In the genomic region with DNA sequence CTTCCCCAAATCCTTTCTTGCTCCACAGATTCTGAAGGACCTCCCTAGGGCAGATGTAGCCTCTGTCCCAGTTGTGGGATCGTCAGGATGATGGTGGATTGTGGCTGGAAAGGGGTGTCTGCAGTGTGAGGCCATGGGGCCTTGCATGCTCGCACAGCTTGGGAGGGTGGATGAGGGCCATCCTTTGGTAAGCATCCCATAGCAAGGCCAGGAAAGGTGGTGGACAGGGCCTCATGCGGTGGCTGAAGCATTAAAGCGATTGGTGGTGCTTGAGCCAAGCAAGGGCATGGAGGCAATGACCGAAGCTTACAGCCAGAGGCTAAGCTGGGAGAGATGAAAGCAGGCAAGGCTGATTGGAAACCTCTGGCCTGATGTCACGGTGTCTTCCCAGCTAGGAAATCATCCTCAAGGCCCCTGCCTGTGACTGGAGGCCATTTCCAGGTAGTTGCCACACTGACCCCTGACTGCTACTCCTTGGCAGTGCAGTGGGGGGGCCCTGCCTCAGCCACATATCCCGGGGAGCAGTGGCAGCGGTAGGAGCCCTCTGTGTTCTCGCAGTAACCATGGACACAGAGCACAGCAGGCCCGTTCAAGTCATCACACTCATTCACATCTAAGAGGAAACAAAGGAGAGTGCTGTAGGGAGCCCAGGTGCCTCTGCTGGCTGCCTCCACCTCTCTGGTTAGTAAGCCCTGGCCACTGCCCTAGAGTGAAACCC, we compare ENCODE assay signal across 15 cellular contexts. TPM values are rescaled to one million over a fixed set of nuclear protein-coding genes. Genes with fewer than 3 reads are reported as not detected.
DNase-seq lines count a peak whose midpoint lies in the region; ATAC-seq, FAIRE-seq and TF ChIP-seq lines count a peak whose summit lies in the region.
"Had no signal": no experiment of that assay in that cellular context is flagged by ENCODE, and none has a peak within 500 bp of the region (broad histone marks: within the 10 kb centered on the region; RNA-seq: fewer than 3 reads in every experiment).

No MANE protein-coding gene starts in this region.

- peak overlapping the region; percentile 53 for H4K8ac ChIP-seq in mesenchymal stem cell (ENCODE audit: low read length)

- H3K4me2 ChIP-seq in K562 (ENCODE audit: insufficient read depth, low read length) (no peak overlapping the region), mesenchymal stem cell (ENCODE audit: low read length, poor library complexity, severe bottlenecking) (no peak overlapping the region)

- H3K4me3 ChIP-seq in CD4-positive, CD25-positive, alpha-beta regulatory T cell (ENCODE audit: low read depth, low read length): no peak overlapping the region
- H3K4me3 ChIP-seq in HEK293 (ENCODE audit: low read depth, low read length) (no peak overlapping the region), K562 (no peak overlapping the region), mesenchymal stem cell (ENCODE audit: insufficient read depth in 1 of 2, low read depth in 1 of 2, low read length in 2 of 2) (no peak overlapping the region)
- H3K4me3 ChIP-seq: mucosa of descending colon, stomach had no signal

- no peak for TF ChIP-seq RAD21 in K562 (CRISPR knock-in tag; conservative IDR thresholded peaks at IDR 0.05 in 1 of 2, IDR thresholded peaks at IDR 0.05 in 1 of 2)

- intact Hi-C loops in K562 (cut with micrococcal nuclease): loop anchor here (5.0 kb wide), 1 partner anchor 302 kb away; no protein-coding TSS in a partner anchor
- intact Hi-C loops in activated naive CD4-positive, alpha-beta T cell treated with anti-CD3 and anti-CD28 coated beads for 36 hours (cut with micrococcal nuclease): no loop called here

- no peak overlapping the region for H3K14ac ChIP-seq in mesenchymal stem cell (ENCODE audit: low read length in 2 of 2)

- H3K18ac ChIP-seq in mesenchymal stem cell (ENCODE audit: low read depth in 1 of 2, low read length in 2 of 2): no peak overlapping the region

- no peaks in the 10 kb centered on the region for H3K9me3 Mint-ChIP-seq in CD4-positive, CD25-positive, alpha-beta regulatory T cell
- H3K9me3 Mint-ChIP-seq in activated naive CD4-positive, alpha-beta T cell treated with anti-CD3 and anti-CD28 coated beads for 36 hours: no peaks in the 10 kb centered on the region

- H3K27ac ChIP-seq in CD4-positive, CD25-positive, alpha-beta regulatory T cell (ENCODE audit: insufficient read depth, low read length, poor library complexity, severe bottlenecking): no peak overlapping the region
- H3K27ac ChIP-seq in HEK293 (ENCODE audit: extremely low read depth, low read depth, low read length): no peak overlapping the region
- H3K27ac ChIP-seq in K562 (ENCODE audit: extremely low read depth, low read depth, low read length): no peak overlapping the region
- peak overlapping the region; percentile 22 for H3K27ac ChIP-seq in mesenchymal stem cell (ENCODE audit: low read length, poor library complexity, severe bottlenecking)

- no peak overlapping the region for H2BK5ac ChIP-seq in mesenchymal stem cell (ENCODE audit: low read depth, low read length, poor library complexity, severe bottlenecking)

- H4K91ac ChIP-seq in mesenchymal stem cell (ENCODE audit: low read length): peak overlapping the region; percentile 14

- no peaks in the 10 kb centered on the region for H3K27me3 ChIP-seq in CD4-positive, CD25-positive, alpha-beta regulatory T cell (ENCODE audit: control insufficient read depth, insufficient read depth, low read length)
- H3K27me3 ChIP-seq in K562 (ENCODE audit: control insufficient read depth in 2 of 2, insufficient read depth in 2 of 2, low read length in 2 of 2): peaks cover 0 to 17% of the 10 kb centered on the region in 2 experiments; a peak in 2 of 5 replicates
- no peaks in the 10 kb centered on the region for H3K27me3 ChIP-seq in mesenchymal stem cell (ENCODE audit: control insufficient read depth in 1 of 2, insufficient read depth in 1 of 2, low read length in 2 of 2)
- H3K27me3 ChIP-seq: stomach had no signal

- H3K79me1 ChIP-seq in mesenchymal stem cell (replicated peaks; ENCODE audit: low read length, poor library complexity, severe bottlenecking): peaks cover 19% of the 10 kb centered on the region

- H3K4ac ChIP-seq in mesenchymal stem cell (ENCODE audit: low read depth in 1 of 2, low read length in 2 of 2): no peak overlapping the region

- 41% methylated on average over 8 of the region's 10 CpGs for WGBS in K562 (ENCODE audit: insufficient coverage, low coverage, missing lambda C conversion rate)
- 82% methylated on average over 10 of the region's 10 CpGs for WGBS in mesenchymal stem cell

- H2BK12ac ChIP-seq in mesenchymal stem cell (ENCODE audit: low read length in 2 of 2): peak overlapping the region in 1 of 2 experiments; percentile 23

- no peaks in the 10 kb centered on the region for H3K9me3 ChIP-seq in CD4-positive, CD25-positive, alpha-beta regulatory T cell (ENCODE audit: control insufficient read depth in 2 of 2, low read length in 2 of 2)
- H3K9me3 ChIP-seq in HEK293 (ENCODE audit: control insufficient read depth, insufficient read depth, low read depth, low read length) (no peaks in the 10 kb centered on the region), K562 (replicated peaks; ENCODE audit: control insufficient read depth, insufficient read depth, low read depth, low read length) (no peaks in the 10 kb centered on the region), mesenchymal stem cell (ENCODE audit: control insufficient read depth, low read length) (no peaks in the 10 kb centered on the region)
- H3K9me3 ChIP-seq: mucosa of descending colon, stomach had no signal

- no peak overlapping the region for H2BK15ac ChIP-seq in mesenchymal stem cell (ENCODE audit: low read depth, poor library complexity, severe bottlenecking)

- H3K36me3 Mint-ChIP-seq in CD4-positive, CD25-positive, alpha-beta regulatory T cell: peaks cover 7% of the 10 kb centered on the region
- no peaks in the 10 kb centered on the region for H3K36me3 Mint-ChIP-seq in activated naive CD4-positive, alpha-beta T cell treated with anti-CD3 and anti-CD28 coated beads for 36 hours (ENCODE audit: low read depth)

- POLR2A ChIA-PET in HEK293 (lab: Yijun Ruan, JAX): no interaction called here
- POLR2A ChIA-PET in K562 (lab: Yijun Ruan, JAX): interaction anchor here (0.5 kb wide), 1 partner anchor 113 kb away, joined by 5 read pairs; no protein-coding TSS in a partner anchor

- no peak for TF ChIP-seq CTCF in HEK293 (tag by site-specific recombination; IDR thresholded peaks at IDR 0.05)
- TF ChIP-seq CTCF in K562 (IDR thresholded peaks at IDR 0.05 in 2 of 3, conservative IDR thresholded peaks at IDR 0.05 in 1 of 3; ENCODE audit: insufficient read depth in 2 of 3, low read depth in 1 of 3, low read length in 3 of 3): no peak; a peak in 1 of 6 replicates

- no peak for ATAC-seq in CD4-positive, CD25-positive, alpha-beta regulatory T cell (ENCODE audit: low read depth in 2 of 2)
- ATAC-seq in K562 (peak; percentile 30), HG03521 (IDR thresholded peaks at IDR 0.05; ENCODE audit: unreplicated experiment) (no peak)
- ATAC-seq: activated CD8-positive, alpha-beta memory T cell treated with anti-CD3 and anti-CD28 coated beads, Interleukin-2, amount 10 ng/mL, durations not matched to agents 7 days and 5 days had no signal

- BruUV-seq in K562 (replicated peaks; lab: Mats Ljungman, UMichigan): no TSS peak

- no peak overlapping the region for H2AFZ ChIP-seq in K562 (ENCODE audit: low read depth, low read length)
- no peak overlapping the region for H2AFZ ChIP-seq in mesenchymal stem cell (ENCODE audit: low read depth, low read length)

- peaks cover 2% of the 10 kb centered on the region for H3K36me3 ChIP-seq in CD4-positive, CD25-positive, alpha-beta regulatory T cell (ENCODE audit: control insufficient read depth, insufficient read depth, low read length)
- peaks cover 3 to 6% of the 10 kb centered on the region in 2 experiments; a peak in 2 of 3 replicates for H3K36me3 ChIP-seq in HEK293 (ENCODE audit: control insufficient read depth in 2 of 2, insufficient read depth in 1 of 2, low read length in 2 of 2)
- H3K36me3 ChIP-seq in K562 (ENCODE audit: control insufficient read depth, insufficient read depth, low read length): peaks cover under 1% of the 10 kb centered on the region; the same call in 1 of the 3 replicates
- peaks cover 55 to 85% of the 10 kb centered on the region in 2 experiments for H3K36me3 ChIP-seq in mesenchymal stem cell (ENCODE audit: control insufficient read depth in 1 of 2, insufficient read depth in 2 of 2, low read depth in 1 of 2, low read length in 2 of 2)

- TF ChIP-seq EP300 in K562 (IDR thresholded peaks at IDR 0.05; ENCODE audit: low read length): no peak

- no peaks in the 10 kb centered on the region; the same call in 1 of the 2 replicates for H4K20me1 ChIP-seq in K562 (replicated peaks; ENCODE audit: control insufficient read depth, insufficient read depth, low read length)

- in situ Hi-C loops in K562 (cut with MboI): no loop called here

- H3K27ac Mint-ChIP-seq in CD4-positive, CD25-positive, alpha-beta regulatory T cell: peak overlapping the region; percentile 9 to 69 (median 26)
- H3K27ac Mint-ChIP-seq in activated naive CD4-positive, alpha-beta T cell treated with anti-CD3 and anti-CD28 coated beads for 36 hours: no peak overlapping the region
- H3K27ac Mint-ChIP-seq: activated CD8-positive, alpha-beta memory T cell treated with anti-CD3 and anti-CD28 coated beads, Interleukin-2, amount 10 ng/mL, durations not matched to agents 7 days and 5 days had no signal

- H2AK5ac ChIP-seq in mesenchymal stem cell (ENCODE audit: low read length, severe bottlenecking): no peak overlapping the region

- H3K23ac ChIP-seq in mesenchymal stem cell (ENCODE audit: low read length in 2 of 2): no peak overlapping the region

- CTCF ChIA-PET in HEK293 (lab: Yijun Ruan, JAX): interaction anchor here (0.6 to 3.3 kb wide), 6 partner anchors 15 to 337 kb away, joined by 3 to 12 read pairs (median 4); no protein-coding TSS in a partner anchor
- CTCF ChIA-PET in K562 (lab: Yijun Ruan, JAX; ENCODE audit: low intra/inter-chr PET ratio): no interaction called here
- CTCF ChIA-PET in activated naive CD4-positive, alpha-beta T cell treated with anti-CD3 and anti-CD28 coated beads for 36 hours (lab: Charles Lee): interaction anchor here (0.5 to 1.2 kb wide), 2 partner anchors 108 to 302 kb away, joined by 3 to 4 read pairs; no protein-coding TSS in a partner anchor

- no peaks in the 10 kb centered on the region for H3K79me2 ChIP-seq in K562 (ENCODE audit: control insufficient read depth, insufficient read depth, low read length)

- peak overlapping the region in 1 of 2 experiments; percentile 68; a peak in 1 of 4 replicates for H3K9ac ChIP-seq in K562 (ENCODE audit: insufficient read depth in 1 of 2, low read depth in 2 of 2, low read length in 2 of 2)
- peak overlapping the region; percentile 20 for H3K9ac ChIP-seq in mesenchymal stem cell (ENCODE audit: low read length)

- FAIRE-seq in K562 (lab: Jason Lieb, UNC): no peak
- FAIRE-seq: urothelium cell line had no signal

- H3K4me3 Mint-ChIP-seq in CD4-positive, CD25-positive, alpha-beta regulatory T cell: no peak overlapping the region
- H3K4me3 Mint-ChIP-seq in activated naive CD4-positive, alpha-beta T cell treated with anti-CD3 and anti-CD28 coated beads for 36 hours: no peak overlapping the region
- H3K4me3 Mint-ChIP-seq: activated CD8-positive, alpha-beta memory T cell treated with anti-CD3 and anti-CD28 coated beads, Interleukin-2, amount 10 ng/mL, durations not matched to agents 7 days and 5 days had no signal

- peaks cover 0 to 22% (median 14%) of the 10 kb centered on the region in 4 donors for H3K4me1 Mint-ChIP-seq in CD4-positive, CD25-positive, alpha-beta regulatory T cell
- peaks cover under 1% of the 10 kb centered on the region for H3K4me1 Mint-ChIP-seq in activated naive CD4-positive, alpha-beta T cell treated with anti-CD3 and anti-CD28 coated beads for 36 hours (ENCODE audit: low read depth)

- DNase-seq in CD4-positive, CD25-positive, alpha-beta regulatory T cell: no peak
- no peak for DNase-seq in K562 (ENCODE audit: extremely low read depth in 1 of 4, low spot score in 3 of 4)
- DNase-seq in mesenchymal stem cell: no peak
- DNase-seq in NCI-H1930 (lab: John Stamatoyannopoulos, UW): no peak
- DNase-seq in activated naive CD4-positive, alpha-beta T cell treated with anti-CD3 and anti-CD28 coated beads for 36 hours: no peak
- DNase-seq: activated CD8-positive, alpha-beta memory T cell treated with anti-CD3 and anti-CD28 coated beads, Interleukin-2, amount 10 ng/mL, durations not matched to agents 7 days and 5 days; activated naive CD4-positive, alpha-beta T cell treated with anti-CD3 and anti-CD28 coated beads, Interleukin-2, amount 50 U/mL, for 16 hours; effector memory CD4-positive, alpha-beta T cell; NCI-H774; T-helper 1 cell had no signal

- H3K4me1 ChIP-seq in CD4-positive, CD25-positive, alpha-beta regulatory T cell (ENCODE audit: control insufficient read depth, insufficient read depth, low read length, poor library complexity, severe bottlenecking): peaks cover 9% of the 10 kb centered on the region
- H3K4me1 ChIP-seq in HEK293 (ENCODE audit: control insufficient read depth, insufficient read depth, low read length) (no peaks in the 10 kb centered on the region), K562 (replicated peaks in 1 of 2; ENCODE audit: control insufficient read depth in 2 of 2, insufficient read depth in 2 of 2, low read length in 2 of 2) (peaks cover 0 to 7% of the 10 kb centered on the region in 2 experiments; a peak in 1 of 5 replicates), mesenchymal stem cell (ENCODE audit: control insufficient read depth, insufficient read depth, low read depth, low read length) (peaks cover 4% of the 10 kb centered on the region)

- no peak for TF ChIP-seq POLR2A in K562 (conservative IDR thresholded peaks at IDR 0.05)

- H3K27me3 Mint-ChIP-seq in CD4-positive, CD25-positive, alpha-beta regulatory T cell: no peaks in the 10 kb centered on the region
- H3K27me3 Mint-ChIP-seq in activated naive CD4-positive, alpha-beta T cell treated with anti-CD3 and anti-CD28 coated beads for 36 hours (ENCODE audit: low read depth): no peaks in the 10 kb centered on the region
- H3K27me3 Mint-ChIP-seq: activated CD8-positive, alpha-beta memory T cell treated with anti-CD3 and anti-CD28 coated beads, Interleukin-2, amount 10 ng/mL, durations not matched to agents 7 days and 5 days had no signal

- H2BK120ac ChIP-seq in mesenchymal stem cell (ENCODE audit: low read depth, low read length): no peak overlapping the region

- H3K9me1 ChIP-seq in K562 (ENCODE audit: control insufficient read depth, insufficient read depth, low read length): no peaks in the 10 kb centered on the region

RNA-seq across cellular contexts. Expression of gene ISCA2, which starts 7.0 kb away (rescaled TPM):
- 19.9 TPM for total RNA-seq in CD4-positive, CD25-positive, alpha-beta regulatory T cell
- 100 to 1,000 TPM in 2 of 4 donors, 10 to 100 TPM in 2; 81.8 to 114 (median 97.4) TPM for polyA plus RNA-seq in CD4-positive, CD25-positive, alpha-beta regulatory T cell
- total RNA-seq in K562 (2011; cell fraction: chromatin; rRNA removed; ENCODE audit: low replicate concordance): 3.4 and 8.0 TPM in 2 replicates
- total RNA-seq in K562 (2011; cell fraction: nucleolus; rRNA removed): 2.5 TPM in 2 replicates
- total RNA-seq in K562 (2011; cell fraction: nucleoplasm; rRNA removed): 4.9 and 8.5 TPM in 2 replicates
- total RNA-seq in K562 (2014; rRNA removed) (18.1 and 19.2 TPM in 2 replicates), K562 (2014; rRNA removed; fragmentation: Illumina TruSeq; extraction: Trizol) (13.8 and 17.8 TPM in 2 replicates), K562 (2015; rRNA removed; fragmentation: Illumina TruSeq; extraction: Trizol) (12.8 and 13.6 TPM in 2 replicates), K562 (2021) (20.3 and 21.1 TPM in 2 replicates)
- polyA plus RNA-seq in K562 (2011; rRNA removed) (27.0 and 36.7 TPM in 2 replicates), K562 (2014; fragmentation: Illumina TruSeq; extraction: Trizol) (20.9 and 22.1 TPM in 2 replicates), K562 (2014; fragmentation: Nextera tagmentation; extraction: Ambion mirVana) (1 to 10 TPM; 5.0 to 9.9 TPM), K562 (2014; rRNA removed) (30.7 and 31.7 TPM in 2 replicates)
- 17.8 and 37.5 TPM in 2 replicates for polyA plus RNA-seq in K562 (2011; cell fraction: cytosol; rRNA removed)
- polyA plus RNA-seq in K562 (2011; cell fraction: nucleus; rRNA removed): 7.2 and 11.2 TPM in 2 replicates
- polyA plus RNA-seq in K562 (2012): 15.7 and 20.4 TPM in 2 replicates
- polyA minus RNA-seq in K562 (2011; rRNA and poly(A)+ RNA removed): 7.5 and 8.3 TPM in 2 replicates
- 1.5 and 4.9 TPM in 2 replicates for polyA minus RNA-seq in K562 (2011; cell fraction: cytosol; rRNA and poly(A)+ RNA removed)
- 3.4 and 6.9 TPM in 2 replicates for polyA minus RNA-seq in K562 (2011; cell fraction: nucleus; rRNA and poly(A)+ RNA removed)
- 37.5 TPM for polyA plus RNA-seq in mesenchymal stem cell (2013, experiment 1 of 2)
- polyA plus RNA-seq in mesenchymal stem cell (2013, experiment 2 of 2): 35.9 TPM
- 10 to 100 TPM; 27.7 to 30.9 TPM for total RNA-seq in activated naive CD4-positive, alpha-beta T cell treated with anti-CD3 and anti-CD28 coated beads for 36 hours

RNA-seq across cellular contexts. Expression of gene NPC2, which starts 7.5 kb away (rescaled TPM):
- total RNA-seq in CD4-positive, CD25-positive, alpha-beta regulatory T cell: 33.1 TPM
- 100 to 1,000 TPM in 3 of 4 donors, 10 to 100 TPM in 1; 87.0 to 144 (median 108) TPM for polyA plus RNA-seq in CD4-positive, CD25-positive, alpha-beta regulatory T cell
- 12.4 and 26.6 TPM in 2 replicates for total RNA-seq in K562 (2011; cell fraction: chromatin; rRNA removed; ENCODE audit: low replicate concordance)
- 26.7 and 37.7 TPM in 2 replicates for total RNA-seq in K562 (2011; cell fraction: nucleolus; rRNA removed)
- 28.3 and 30.4 TPM in 2 replicates for total RNA-seq in K562 (2011; cell fraction: nucleoplasm; rRNA removed)
- total RNA-seq in K562 (2014; rRNA removed) (29.1 and 32.6 TPM in 2 replicates), K562 (2014; rRNA removed; fragmentation: Illumina TruSeq; extraction: Trizol) (15.6 and 17.9 TPM in 2 replicates), K562 (2015; rRNA removed; fragmentation: Illumina TruSeq; extraction: Trizol) (66.4 and 74.1 TPM in 2 replicates), K562 (2021) (18.6 and 19.5 TPM in 2 replicates)
- polyA plus RNA-seq in K562 (2011; rRNA removed) (16.6 and 30.6 TPM in 2 replicates), K562 (2014; fragmentation: Illumina TruSeq; extraction: Trizol) (30.8 and 35.9 TPM in 2 replicates), K562 (2014; fragmentation: Nextera tagmentation; extraction: Ambion mirVana) (10 to 100 TPM; 40.7 to 62.5 TPM), K562 (2014; rRNA removed) (33.2 and 34.5 TPM in 2 replicates)
- 50.1 and 53.2 TPM in 2 replicates for polyA plus RNA-seq in K562 (2011; cell fraction: cytosol; rRNA removed)
- polyA plus RNA-seq in K562 (2011; cell fraction: nucleus; rRNA removed): 17.6 and 25.7 TPM in 2 replicates
- 97.1 and 166 TPM in 2 replicates for polyA plus RNA-seq in K562 (2012)
- 12.8 and 15.5 TPM in 2 replicates for polyA minus RNA-seq in K562 (2011; rRNA and poly(A)+ RNA removed)
- 17.5 and 18.4 TPM in 2 replicates for polyA minus RNA-seq in K562 (2011; cell fraction: cytosol; rRNA and poly(A)+ RNA removed)
- polyA minus RNA-seq in K562 (2011; cell fraction: nucleus; rRNA and poly(A)+ RNA removed): 2.6 and 8.2 TPM in 2 replicates
- 939 TPM for polyA plus RNA-seq in mesenchymal stem cell (2013, experiment 1 of 2)
- 965 TPM for polyA plus RNA-seq in mesenchymal stem cell (2013, experiment 2 of 2)
- total RNA-seq in activated naive CD4-positive, alpha-beta T cell treated with anti-CD3 and anti-CD28 coated beads for 36 hours: 10 to 100 TPM; 36.3 to 38.0 TPM
